In the genomic region with DNA sequence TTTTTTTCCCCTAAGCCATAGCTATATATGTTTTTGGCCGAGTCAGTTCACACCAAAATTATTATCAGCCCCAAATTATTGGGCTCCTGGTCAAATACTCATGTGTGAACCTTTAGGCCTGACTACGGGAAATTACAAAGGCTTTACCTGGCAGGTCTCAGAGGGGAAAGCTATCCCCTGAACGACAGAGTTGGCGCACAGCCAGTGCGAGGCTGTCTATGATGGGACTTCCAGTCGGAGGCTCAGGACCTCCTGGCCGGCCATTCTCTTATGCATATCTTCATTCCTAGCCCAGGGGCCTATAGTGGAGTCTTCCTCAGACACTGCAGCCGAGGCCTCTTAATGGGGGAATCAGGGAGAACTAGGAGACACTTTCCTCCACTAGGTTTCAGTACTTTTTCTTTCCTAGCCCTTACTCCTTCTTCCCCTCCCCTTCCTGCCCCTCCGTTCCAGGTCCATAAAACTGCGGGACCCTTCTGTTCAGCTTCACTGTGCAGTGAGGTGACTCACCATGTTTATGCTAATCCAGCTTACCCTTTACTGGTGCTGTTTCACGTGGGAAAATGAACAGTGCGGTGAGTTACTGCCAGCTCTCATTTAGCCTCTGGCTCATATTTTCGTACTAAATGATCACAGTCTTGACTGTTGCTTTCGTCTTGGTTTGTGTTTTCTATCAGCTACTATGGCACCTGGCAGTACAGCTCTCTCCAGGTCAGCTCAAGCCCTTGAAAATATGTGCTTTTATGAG, we compare ENCODE assay signal across 1 cellular context.
TF ChIP-seq lines count a peak whose summit lies in the region.

No MANE protein-coding gene starts in this region.

TF ChIP-seq in H1, 55 proteins besides CTCF, POLR2A, EP300 and RAD21:
- TF ChIP-seq, protein P1, sequence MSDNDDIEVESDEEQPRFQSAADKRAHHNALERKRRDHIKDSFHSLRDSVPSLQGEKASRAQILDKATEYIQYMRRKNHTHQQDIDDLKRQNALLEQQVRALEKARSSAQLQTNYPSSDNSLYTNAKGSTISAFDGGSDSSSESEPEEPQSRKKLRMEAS (IDR thresholded peaks at IDR 0.05): no peak
- no peak for TF ChIP-seq SRF (IDR thresholded peaks at IDR 0.05; ENCODE audit: low read depth, low read length)
- TF ChIP-seq RNF2 (IDR thresholded peaks at IDR 0.05; ENCODE audit: borderline replicate concordance, low read depth, low read length, missing control alignments, poor library complexity, severe bottlenecking): no peak
